Comparison of ENCODE assay signal across 8 cellular contexts in the genomic region with DNA sequence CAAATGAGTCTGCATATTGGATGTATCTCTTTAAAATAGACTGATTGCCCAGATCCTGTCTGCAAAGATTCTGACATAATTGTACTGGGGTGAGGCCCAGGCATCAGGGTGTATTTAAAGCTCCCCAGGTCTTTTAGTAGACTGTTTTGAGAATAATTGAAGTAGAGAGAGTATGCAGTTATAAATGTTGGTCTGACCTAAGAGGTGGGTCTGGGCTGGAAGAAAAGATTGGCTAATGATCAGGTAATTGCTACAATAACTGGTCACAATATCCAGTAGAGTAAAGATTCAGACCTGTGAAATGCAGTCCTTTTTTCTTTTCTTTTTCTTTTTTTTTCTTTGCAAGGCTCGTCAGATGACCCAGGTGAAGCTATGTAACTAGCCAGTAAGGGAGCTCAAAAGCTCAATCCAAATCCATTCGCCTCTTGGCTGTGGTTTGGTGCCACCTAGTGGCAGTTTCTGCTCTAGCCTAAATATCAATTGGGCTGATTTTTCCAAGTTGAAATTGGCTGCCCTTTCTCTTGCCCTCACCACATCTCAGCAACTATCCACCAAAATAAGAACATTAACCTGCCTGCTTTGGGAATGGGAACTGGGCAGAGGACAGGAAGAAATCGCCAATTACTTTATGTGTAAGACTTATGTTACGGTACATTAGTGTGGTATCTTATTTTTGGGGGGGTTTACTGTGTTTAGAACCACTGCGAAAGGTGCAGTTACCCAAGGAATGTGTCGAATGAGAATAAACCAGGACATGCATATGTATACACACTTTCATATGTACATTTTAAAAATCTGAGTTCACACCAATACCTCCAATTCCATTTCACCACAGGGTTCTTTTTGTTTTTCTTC. TPM values are rescaled to one million over a fixed set of nuclear protein-coding genes. Genes with fewer than 3 reads are reported as not detected.
DNase-seq lines count a peak whose midpoint lies in the region; ATAC-seq, FAIRE-seq and TF ChIP-seq lines count a peak whose summit lies in the region.

No MANE protein-coding gene starts in this region.

- WGBS in heart right ventricle, 2 donors: 45 to 48% methylated on average over 6 of the region's 6 CpGs

- FAIRE-seq in GM18507 (lab: Jason Lieb, UNC): peak; percentile 88

- H3K4me3 ChIP-seq in heart right ventricle: no peak overlapping the region

- peaks cover 0 to 70% (median 6%) of the 10 kb centered on the region in 9 donors for H3K36me3 ChIP-seq in heart right ventricle

- H3K27me3 ChIP-seq in heart right ventricle: no peaks in the 10 kb centered on the region

- DNase-seq in A172 (ENCODE audit: low spot score) (peak; percentile 73), GM18507 (ENCODE audit: extremely low spot score, insufficient read length, low read depth) (peak; percentile 28), NCI-H1092 (lab: John Stamatoyannopoulos, UW) (peak; percentile 68), SW 1271 (lab: John Stamatoyannopoulos, UW) (peak; percentile 31 to 71), heart right ventricle (peak; percentile 37 to 60), pulmonary artery endothelial cell (ENCODE audit: low read depth, low spot score) (peak; percentile 53)
- peak; percentile 36 for DNase-seq in activated naive CD8-positive, alpha-beta T cell treated with anti-CD3 and anti-CD28 coated beads, Interleukin-2, amount 50 U/mL, for 16 hours (ENCODE audit: low read depth, low spot score)

- intact Hi-C loops in heart right ventricle (cut with DNase I): loop anchor here in 8 of 10 donors (1.0 to 10.0 kb wide), 5 partner anchors 332 to 492 kb away; no protein-coding TSS in a partner anchor

- peak; percentile 75 to 94 (median 91) for TF ChIP-seq CTCF in heart right ventricle (IDR thresholded peaks at IDR 0.05)

- ATAC-seq in heart right ventricle (peak; percentile 65 to 86 (median 76)), GM18858 (IDR thresholded peaks at IDR 0.05; ENCODE audit: unreplicated experiment) (no peak)

- H3K9me3 ChIP-seq in heart right ventricle: no peaks in the 10 kb centered on the region

- peaks cover 0 to 9% (median 0%) of the 10 kb centered on the region in 9 donors for H3K4me1 ChIP-seq in heart right ventricle

- H3K27ac ChIP-seq in heart right ventricle: no peak overlapping the region

RNA-seq across cellular contexts. Expression of a gene that starts 45.9 kb away (rescaled TPM):
- 26.5 and 28.8 TPM in 2 replicates for total RNA-seq in A172 (2014; rRNA removed; shearing (Covaris generic))
- total RNA-seq in heart right ventricle (10 to 100 TPM; 11.7 to 28.8 (median 17.6) TPM), pulmonary artery endothelial cell (32.2 and 46.4 TPM in 2 replicates)
- polyA plus RNA-seq in heart right ventricle: 10 to 100 TPM in 1 of 2 donors, 1 to 10 TPM in 1; 6.1 to 19.4 TPM
